In genomic region chr11:10272132-10272531, GRCh38 we compare ENCODE assay signal across 18 cellular contexts.
"Had no signal": no experiment of that assay in that cellular context is flagged by ENCODE, and none has a peak within 500 bp of the region (broad histone marks: within the 10 kb centered on the region; RNA-seq: fewer than 3 reads in every experiment).

No MANE protein-coding gene starts in this region.

- ATAC-seq: left lobe of liver; stimulated activated naive CD8-positive, alpha-beta T cell treated with anti-CD3 and anti-CD28 coated beads, Interleukin-15, Interleukin-2, amounts not matched to agents 100 U/mL and 50 U/mL, for 24 hours had no signal

- H3K36me3 Mint-ChIP-seq: activated CD4-positive, alpha-beta memory T cell treated with anti-CD3 and anti-CD28 coated beads for 36 hours had no signal

- H3K9me3 ChIP-seq: right atrium auricular region, transverse colon had no signal

- H3K27ac Mint-ChIP-seq: activated CD4-positive, alpha-beta memory T cell treated with anti-CD3 and anti-CD28 coated beads for 36 hours; activated naive CD8-positive, alpha-beta T cell; brain; dendritic cell treated with granulocyte-macrophage colony-stimulating factor and Interleukin-4, amounts not matched to agents 40 ng/mL and 50 ng/mL, for 4 days; nephron progenitor cell had no signal

- H3K9me3 Mint-ChIP-seq: activated CD4-positive, alpha-beta memory T cell treated with anti-CD3 and anti-CD28 coated beads for 36 hours; brain; dendritic cell treated with granulocyte-macrophage colony-stimulating factor and Interleukin-4, amounts not matched to agents 40 ng/mL and 50 ng/mL, for 4 days; nephron progenitor cell had no signal

- H3K4me3 ChIP-seq: right atrium auricular region, transverse colon had no signal

- H3K27me3 ChIP-seq: right atrium auricular region, transverse colon had no signal

- H3K27me3 Mint-ChIP-seq: activated CD4-positive, alpha-beta memory T cell treated with anti-CD3 and anti-CD28 coated beads for 36 hours; activated naive CD8-positive, alpha-beta T cell; brain; dendritic cell treated with granulocyte-macrophage colony-stimulating factor and Interleukin-4, amounts not matched to agents 40 ng/mL and 50 ng/mL, for 4 days had no signal

- H3K4me3 Mint-ChIP-seq: activated CD4-positive, alpha-beta memory T cell treated with anti-CD3 and anti-CD28 coated beads for 36 hours; activated naive CD8-positive, alpha-beta T cell; brain; dendritic cell treated with granulocyte-macrophage colony-stimulating factor and Interleukin-4, amounts not matched to agents 40 ng/mL and 50 ng/mL, for 4 days; nephron progenitor cell had no signal

- H3K4me1 Mint-ChIP-seq: nephron progenitor cell had no signal

- H3K27ac ChIP-seq: epithelial cell of prostate, right atrium auricular region, transverse colon had no signal

- DNase-seq: activated CD4-positive, alpha-beta memory T cell treated with anti-CD3 and anti-CD28 coated beads for 36 hours; activated CD4-positive, CD25-positive, alpha-beta regulatory T cell treated with anti-CD3 and anti-CD28 coated beads, Interleukin-2, amount 50 U/mL, for 72 hours; activated gamma-delta T cell treated with Interleukin-2 at 50 U/mL for 16 hours; activated T-cell treated with anti-CD3 and anti-CD28 coated beads, Interleukin-2, amount 50 U/mL, for 48 hours; effector memory CD4-positive, alpha-beta T cell; nephron progenitor cell; occipital lobe; small intestine; stimulated activated CD4-positive, alpha-beta T cell treated with anti-CD3 and anti-CD28 coated beads, Interleukin-4, amount 100 ng/mL, for 24 hours; stimulated activated naive CD8-positive, alpha-beta T cell treated with anti-CD3 and anti-CD28 coated beads, Interleukin-15, Interleukin-2, amounts not matched to agents 100 U/mL and 50 U/mL, for 24 hours; T1000; transverse colon had no signal

- H3K36me3 ChIP-seq: right atrium auricular region, transverse colon had no signal

- H3K4me1 ChIP-seq: right atrium auricular region had no signal
